1 cellular context compared by ENCODE assay signal in genomic region chr14:89621791-89622638, GRCh38.
TF ChIP-seq lines count a peak whose summit lies in the region.

No MANE protein-coding gene starts in this region.

TF ChIP-seq in HepG2, 621 proteins besides CTCF, POLR2A, EP300 and RAD21 (continued from another document and continues in another):
- TF ChIP-seq, protein P1, sequence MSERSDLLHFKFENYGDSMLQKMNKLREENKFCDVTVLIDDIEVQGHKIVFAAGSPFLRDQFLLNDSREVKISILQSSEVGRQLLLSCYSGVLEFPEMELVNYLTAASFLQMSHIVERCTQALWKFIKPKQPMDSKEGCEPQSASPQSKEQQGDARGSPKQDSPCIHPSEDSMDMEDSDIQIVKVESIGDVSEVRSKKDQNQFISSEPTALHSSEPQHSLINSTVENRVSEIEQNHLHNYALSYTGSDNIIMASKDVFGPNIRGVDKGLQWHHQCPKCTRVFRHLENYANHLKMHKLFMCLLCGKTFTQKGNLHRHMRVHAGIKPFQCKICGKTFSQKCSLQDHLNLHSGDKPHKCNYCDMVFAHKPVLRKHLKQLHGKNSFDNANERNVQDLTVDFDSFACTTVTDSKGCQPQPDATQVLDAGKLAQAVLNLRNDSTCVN (CRISPR knock-in tag; IDR thresholded peaks at IDR 0.05; ENCODE audit: borderline replicate concordance), result no peak
- no peak for TF ChIP-seq KMT2B (CRISPR knock-in tag; IDR thresholded peaks at IDR 0.05)
- TF ChIP-seq DNMT1 (CRISPR knock-in tag; IDR thresholded peaks at IDR 0.05), result no peak
- TF ChIP-seq ZNF577 (CRISPR knock-in tag; IDR thresholded peaks at IDR 0.05; ENCODE audit: borderline replicate concordance, low read depth), result no peak
- no peak for TF ChIP-seq CENPX (CRISPR knock-in tag; IDR thresholded peaks at IDR 0.05)
- TF ChIP-seq U2AF1 (optimal IDR thresholded peaks at IDR 0.05; ENCODE audit: low read depth, low read length), result no peak
- TF ChIP-seq SOX6 (IDR thresholded peaks at IDR 0.05), result no peak
- TF ChIP-seq SOX6 (CRISPR knock-in tag; IDR thresholded peaks at IDR 0.05), result no peak
- no peak for TF ChIP-seq FOXP1 (IDR thresholded peaks at IDR 0.05)
- TF ChIP-seq FOXP1 (CRISPR knock-in tag; IDR thresholded peaks at IDR 0.05), result no peak
- TF ChIP-seq ZNF674 (CRISPR knock-in tag; IDR thresholded peaks at IDR 0.05; ENCODE audit: low read depth), result no peak
- no peak for TF ChIP-seq TFAP4 (IDR thresholded peaks at IDR 0.05; ENCODE audit: borderline replicate concordance, low read depth)
- TF ChIP-seq ZNF567 (CRISPR knock-in tag; IDR thresholded peaks at IDR 0.05; ENCODE audit: borderline replicate concordance), result no peak
- no peak for TF ChIP-seq FOXC1 (CRISPR knock-in tag; IDR thresholded peaks at IDR 0.05; ENCODE audit: borderline replicate concordance)
- TF ChIP-seq PHF8 (CRISPR knock-in tag; IDR thresholded peaks at IDR 0.05), result no peak
- no peak for TF ChIP-seq ZNF530 (CRISPR knock-in tag; IDR thresholded peaks at IDR 0.05; ENCODE audit: low read depth)
- TF ChIP-seq NR1H2 (CRISPR knock-in tag; IDR thresholded peaks at IDR 0.05; ENCODE audit: borderline replicate concordance, low read depth), result peak; percentile 31; the same call in 1 of the 2 replicates
- no peak for TF ChIP-seq DZIP1 (CRISPR knock-in tag; IDR thresholded peaks at IDR 0.05)
- no peak for TF ChIP-seq CBFB (CRISPR knock-in tag; IDR thresholded peaks at IDR 0.05)
- no peak for TF ChIP-seq ZNF256 (CRISPR knock-in tag; conservative IDR thresholded peaks at IDR 0.05)
- TF ChIP-seq ZNF75D (CRISPR knock-in tag; IDR thresholded peaks at IDR 0.05; ENCODE audit: borderline replicate concordance), result no peak
- TF ChIP-seq HIC2 (CRISPR knock-in tag; IDR thresholded peaks at IDR 0.05; ENCODE audit: low read depth), result no peak
- TF ChIP-seq, protein P2, sequence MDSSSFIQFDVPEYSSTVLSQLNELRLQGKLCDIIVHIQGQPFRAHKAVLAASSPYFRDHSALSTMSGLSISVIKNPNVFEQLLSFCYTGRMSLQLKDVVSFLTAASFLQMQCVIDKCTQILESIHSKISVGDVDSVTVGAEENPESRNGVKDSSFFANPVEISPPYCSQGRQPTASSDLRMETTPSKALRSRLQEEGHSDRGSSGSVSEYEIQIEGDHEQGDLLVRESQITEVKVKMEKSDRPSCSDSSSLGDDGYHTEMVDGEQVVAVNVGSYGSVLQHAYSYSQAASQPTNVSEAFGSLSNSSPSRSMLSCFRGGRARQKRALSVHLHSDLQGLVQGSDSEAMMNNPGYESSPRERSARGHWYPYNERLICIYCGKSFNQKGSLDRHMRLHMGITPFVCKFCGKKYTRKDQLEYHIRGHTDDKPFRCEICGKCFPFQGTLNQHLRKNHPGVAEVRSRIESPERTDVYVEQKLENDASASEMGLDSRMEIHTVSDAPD (CRISPR knock-in tag; IDR thresholded peaks at IDR 0.05), result no peak
- TF ChIP-seq, protein P3, sequence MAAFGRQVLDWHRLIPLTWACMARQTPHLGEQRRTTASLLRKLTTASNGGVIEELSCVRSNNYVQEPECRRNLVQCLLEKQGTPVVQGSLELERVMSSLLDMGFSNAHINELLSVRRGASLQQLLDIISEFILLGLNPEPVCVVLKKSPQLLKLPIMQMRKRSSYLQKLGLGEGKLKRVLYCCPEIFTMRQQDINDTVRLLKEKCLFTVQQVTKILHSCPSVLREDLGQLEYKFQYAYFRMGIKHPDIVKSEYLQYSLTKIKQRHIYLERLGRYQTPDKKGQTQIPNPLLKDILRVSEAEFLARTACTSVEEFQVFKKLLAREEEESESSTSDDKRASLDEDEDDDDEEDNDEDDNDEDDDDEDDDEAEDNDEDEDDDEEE (CRISPR knock-in tag; IDR thresholded peaks at IDR 0.05), result no peak
- TF ChIP-seq CENPBD1 (CRISPR knock-in tag; IDR thresholded peaks at IDR 0.05; ENCODE audit: borderline replicate concordance, low read depth), result no peak
- TF ChIP-seq ZFP41 (CRISPR knock-in tag; IDR thresholded peaks at IDR 0.05; ENCODE audit: borderline replicate concordance), result no peak
- no peak for TF ChIP-seq KAT8 (CRISPR knock-in tag; IDR thresholded peaks at IDR 0.05)
- no peak for TF ChIP-seq MZF1 (CRISPR knock-in tag; IDR thresholded peaks at IDR 0.05; ENCODE audit: borderline replicate concordance)
- TF ChIP-seq, protein P4, sequence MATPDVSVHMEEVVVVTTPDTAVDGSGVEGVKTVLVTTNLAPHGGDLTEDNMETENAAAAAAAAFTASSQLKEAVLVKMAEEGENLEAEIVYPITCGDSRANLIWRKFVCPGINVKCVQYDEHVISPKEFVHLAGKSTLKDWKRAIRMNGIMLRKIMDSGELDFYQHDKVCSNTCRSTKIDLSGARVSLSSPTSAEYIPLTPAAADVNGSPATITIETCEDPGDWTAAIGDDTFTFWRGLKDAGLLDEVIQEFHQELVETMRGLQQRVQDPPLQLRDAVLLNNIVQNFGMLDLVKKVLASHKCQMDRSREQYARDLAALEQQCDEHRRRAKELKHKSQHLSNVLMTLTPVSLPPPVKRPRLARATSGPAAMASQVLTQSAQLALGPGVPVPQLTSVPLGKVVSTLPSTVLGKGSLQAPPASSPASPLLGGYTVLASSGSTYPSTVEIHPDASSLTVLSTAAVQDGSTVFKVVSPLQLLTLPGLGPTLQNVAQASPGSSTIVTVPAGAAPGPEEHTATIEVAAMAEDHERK (CRISPR knock-in tag; IDR thresholded peaks at IDR 0.05; ENCODE audit: low read depth), result no peak
- TF ChIP-seq NRL (CRISPR knock-in tag; IDR thresholded peaks at IDR 0.05; ENCODE audit: borderline replicate concordance), result no peak
- no peak for TF ChIP-seq ZNF558 (CRISPR knock-in tag; IDR thresholded peaks at IDR 0.05; ENCODE audit: borderline replicate concordance)
- TF ChIP-seq ATF6 (CRISPR knock-in tag; conservative IDR thresholded peaks at IDR 0.05), result no peak
- no peak for TF ChIP-seq CENPT (CRISPR knock-in tag; IDR thresholded peaks at IDR 0.05; ENCODE audit: low read depth)
- TF ChIP-seq HNRNPUL1 (IDR thresholded peaks at IDR 0.05; ENCODE audit: low read depth, low read length), result no peak
- TF ChIP-seq RFXAP (CRISPR knock-in tag; IDR thresholded peaks at IDR 0.05; ENCODE audit: borderline replicate concordance), result no peak
- TF ChIP-seq FOXK1 (CRISPR knock-in tag; IDR thresholded peaks at IDR 0.05; ENCODE audit: borderline replicate concordance, low read depth), result no peak
- TF ChIP-seq TEAD2 (CRISPR knock-in tag; IDR thresholded peaks at IDR 0.05), result no peak
- no peak for TF ChIP-seq ZNF34 (CRISPR knock-in tag; IDR thresholded peaks at IDR 0.05; ENCODE audit: borderline replicate concordance)
- no peak for TF ChIP-seq ZNF33B (CRISPR knock-in tag; IDR thresholded peaks at IDR 0.05)
- TF ChIP-seq ATAD3A (CRISPR knock-in tag; IDR thresholded peaks at IDR 0.05), result no peak
- no peak for TF ChIP-seq ISX (CRISPR knock-in tag; conservative IDR thresholded peaks at IDR 0.05)
- TF ChIP-seq RXRB (CRISPR knock-in tag; IDR thresholded peaks at IDR 0.05; ENCODE audit: borderline replicate concordance), result peak; percentile 44; the same call in 1 of the 2 replicates
- no peak for TF ChIP-seq AGO2 (optimal IDR thresholded peaks at IDR 0.05; ENCODE audit: low read depth, low read length)
- TF ChIP-seq NFAT5 (CRISPR knock-in tag; IDR thresholded peaks at IDR 0.05), result no peak
- no peak for TF ChIP-seq THAP11 (CRISPR knock-in tag; IDR thresholded peaks at IDR 0.05)
- TF ChIP-seq MAF1 (CRISPR knock-in tag; IDR thresholded peaks at IDR 0.05; ENCODE audit: borderline replicate concordance), result no peak
- TF ChIP-seq, protein P5, sequence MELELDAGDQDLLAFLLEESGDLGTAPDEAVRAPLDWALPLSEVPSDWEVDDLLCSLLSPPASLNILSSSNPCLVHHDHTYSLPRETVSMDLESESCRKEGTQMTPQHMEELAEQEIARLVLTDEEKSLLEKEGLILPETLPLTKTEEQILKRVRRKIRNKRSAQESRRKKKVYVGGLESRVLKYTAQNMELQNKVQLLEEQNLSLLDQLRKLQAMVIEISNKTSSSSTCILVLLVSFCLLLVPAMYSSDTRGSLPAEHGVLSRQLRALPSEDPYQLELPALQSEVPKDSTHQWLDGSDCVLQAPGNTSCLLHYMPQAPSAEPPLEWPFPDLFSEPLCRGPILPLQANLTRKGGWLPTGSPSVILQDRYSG (CRISPR knock-in tag; IDR thresholded peaks at IDR 0.05), result no peak
- TF ChIP-seq MBNL3 (CRISPR knock-in tag; conservative IDR thresholded peaks at IDR 0.05), result no peak
